1 cellular context compared by ENCODE assay signal in genomic region chr4:176309772-176310171, GRCh38.
TF ChIP-seq lines count a peak whose summit lies in the region.

No MANE protein-coding gene starts in this region.

TF ChIP-seq in GM12878, 131 proteins besides CTCF, POLR2A, EP300 and RAD21 (continued from another document):
- no peak for TF ChIP-seq NKRF (conservative IDR thresholded peaks at IDR 0.05)
TF ChIP-seq in GM12878: peak in this region for 1.
